Comparison of ENCODE assay signal across 7 cellular contexts in genomic region chr10:71766717-71767419, GRCh38. TPM values are rescaled to one million over a fixed set of nuclear protein-coding genes. Genes with fewer than 3 reads are reported as not detected.
DNase-seq lines count a peak whose midpoint lies in the region; ATAC-seq and TF ChIP-seq lines count a peak whose summit lies in the region.

No MANE protein-coding gene starts in this region.

- no peaks in the 10 kb centered on the region for H3K4me1 ChIP-seq in prostate gland (replicated peaks)

- H3K27me3 ChIP-seq in prostate gland (replicated peaks; ENCODE audit: insufficient read depth) = no peaks in the 10 kb centered on the region

- peak overlapping the region; percentile 97 for H3K27ac Mint-ChIP-seq in activated T-cell treated with anti-CD3 and anti-CD28 coated beads, Interleukin-2, amount 50 U/mL, for 24 hours

- H3K36me3 Mint-ChIP-seq in activated T-cell treated with anti-CD3 and anti-CD28 coated beads, Interleukin-2, amount 50 U/mL, for 24 hours (ENCODE audit: low read depth) = peaks cover 92% of the 10 kb centered on the region

- peak overlapping the region; percentile 47 for H3K4me3 Mint-ChIP-seq in activated T-cell treated with anti-CD3 and anti-CD28 coated beads, Interleukin-2, amount 50 U/mL, for 24 hours

- DNase-seq in activated T-cell treated with anti-CD3 and anti-CD28 coated beads, Interleukin-2, amount 50 U/mL, for 24 hours = no peak
- DNase-seq in foreskin fibroblast (peak; percentile 96 to 97), prostate gland (ENCODE audit: low spot score) (no peak), nucleus accumbens (lab: John Stamatoyannopoulos, UW) (no peak), NCI-H446 treated with DMSO at 0.1 percent for 48 hours (lab: John Stamatoyannopoulos, UW) (no peak)

- no peaks in the 10 kb centered on the region for H3K9me3 Mint-ChIP-seq in activated T-cell treated with anti-CD3 and anti-CD28 coated beads, Interleukin-2, amount 50 U/mL, for 24 hours

- H3K27ac ChIP-seq in prostate gland = peak overlapping the region; percentile 53 to 86

- no peaks in the 10 kb centered on the region for H3K27me3 Mint-ChIP-seq in activated T-cell treated with anti-CD3 and anti-CD28 coated beads, Interleukin-2, amount 50 U/mL, for 24 hours

- H3K9me3 ChIP-seq in prostate gland = no peaks in the 10 kb centered on the region

- H3K4me1 Mint-ChIP-seq in activated T-cell treated with anti-CD3 and anti-CD28 coated beads, Interleukin-2, amount 50 U/mL, for 24 hours (ENCODE audit: low read depth) = peaks cover 96% of the 10 kb centered on the region

- 52% methylated on average over 10 of the region's 10 CpGs for WGBS in prostate gland

- ATAC-seq in HG02759 (IDR thresholded peaks at IDR 0.05; ENCODE audit: unreplicated experiment) (peak; percentile 29), GM21717 (IDR thresholded peaks at IDR 0.05; ENCODE audit: unreplicated experiment) (no peak)

- H3K4me3 ChIP-seq in foreskin fibroblast (ENCODE audit: low read depth in 1 of 2, low read length in 2 of 2) = no peak overlapping the region
- H3K4me3 ChIP-seq in prostate gland = no peak overlapping the region

- TF ChIP-seq CTCF in foreskin fibroblast (IDR thresholded peaks at IDR 0.05; ENCODE audit: low read depth, low read length) (no peak), prostate gland (IDR thresholded peaks at IDR 0.05) (no peak)

- no peaks in the 10 kb centered on the region for H3K36me3 ChIP-seq in prostate gland

- intact Hi-C loops in prostate gland (cut with DNase I) = no loop called here

- TF ChIP-seq POLR2A in prostate gland (IDR thresholded peaks at IDR 0.05) = no peak

RNA-seq across cellular contexts. Expression of gene VSIR, which starts 6.5 kb away (rescaled TPM):
- total RNA-seq in prostate gland = 10 to 100 TPM; 23.1 to 40.2 TPM

RNA-seq across cellular contexts. Expression of gene C10orf105, which starts 47.3 kb away (rescaled TPM):
- under 1 TPM in 1 of 2 donors, not detected in 1; 0.11 TPM for total RNA-seq in prostate gland

Comparison
In these comparisons a context has a peak if more than half of its experiments do, and no peak if none do; other contexts are left out.
1. DNase-seq: peak in foreskin fibroblast (2 of 2); none in activated T-cell treated with anti-CD3 and anti-CD28 coated beads, Interleukin-2, amount 50 U/mL, for 24 hours (single experiment), prostate gland (single experiment), nucleus accumbens (0 of 56) and NCI-H446 treated with DMSO at 0.1 percent for 48 hours (single experiment).